ENCODE assay signal across 1 cellular context in the genomic region with DNA sequence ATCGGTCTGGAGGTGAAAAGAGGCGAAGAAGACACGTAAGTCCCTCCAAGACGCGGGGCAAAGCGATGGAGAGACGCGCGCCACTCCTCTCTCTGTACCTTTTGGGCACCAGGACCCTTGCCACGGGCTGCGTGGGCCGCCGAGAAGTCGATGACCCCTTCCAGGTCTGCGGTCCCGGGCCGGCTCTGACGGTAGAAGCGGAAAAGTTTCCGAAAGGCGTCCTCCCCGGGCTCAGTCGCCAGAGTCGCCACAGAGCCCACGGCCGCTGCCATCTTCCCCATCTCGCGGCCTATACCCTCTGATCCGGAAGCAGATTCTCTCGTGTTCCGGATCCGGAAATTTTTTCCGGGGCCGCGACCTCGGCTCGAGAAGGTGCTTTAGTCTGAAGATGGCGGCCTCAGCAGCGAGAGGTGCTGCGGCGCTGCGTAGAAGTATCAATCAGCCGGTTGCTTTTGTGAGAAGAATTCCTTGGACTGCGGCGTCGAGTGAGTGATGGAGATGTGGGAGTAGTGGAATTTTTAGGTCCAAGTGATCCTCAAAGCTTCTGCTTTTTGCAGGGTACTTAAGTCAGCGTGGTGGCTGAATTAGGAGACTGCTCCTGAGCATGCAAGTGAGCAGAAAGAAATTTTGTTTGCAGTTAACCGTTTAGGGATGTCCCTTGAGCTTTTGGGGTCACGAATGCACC.
TF ChIP-seq lines count a peak whose summit lies in the region.

Gene ALKBH1 (minus strand): TSS at position 300 of the 685 bp plus-strand sequence. CDS start 19 bp downstream, at position 281.
Gene SLIRP (plus strand): TSS at position 380 of the 685 bp plus-strand sequence. CDS start 9 bp downstream, at position 389.

TF ChIP-seq in HepG2, 621 proteins besides CTCF, POLR2A, EP300 and RAD21 (continued from another document and continues in another):
- peak; percentile 96 for TF ChIP-seq ASH2L (IDR thresholded peaks at IDR 0.05; ENCODE audit: insufficient read length, low read depth, low read length)
- TF ChIP-seq IRF9 (CRISPR knock-in tag; IDR thresholded peaks at IDR 0.05; ENCODE audit: borderline replicate concordance) = peak; percentile 53; the same call in 1 of the 2 replicates
- peak; percentile 72; the same call in 1 of the 2 replicates for TF ChIP-seq ISL2 (CRISPR knock-in tag; IDR thresholded peaks at IDR 0.05)
- TF ChIP-seq, protein P1, sequence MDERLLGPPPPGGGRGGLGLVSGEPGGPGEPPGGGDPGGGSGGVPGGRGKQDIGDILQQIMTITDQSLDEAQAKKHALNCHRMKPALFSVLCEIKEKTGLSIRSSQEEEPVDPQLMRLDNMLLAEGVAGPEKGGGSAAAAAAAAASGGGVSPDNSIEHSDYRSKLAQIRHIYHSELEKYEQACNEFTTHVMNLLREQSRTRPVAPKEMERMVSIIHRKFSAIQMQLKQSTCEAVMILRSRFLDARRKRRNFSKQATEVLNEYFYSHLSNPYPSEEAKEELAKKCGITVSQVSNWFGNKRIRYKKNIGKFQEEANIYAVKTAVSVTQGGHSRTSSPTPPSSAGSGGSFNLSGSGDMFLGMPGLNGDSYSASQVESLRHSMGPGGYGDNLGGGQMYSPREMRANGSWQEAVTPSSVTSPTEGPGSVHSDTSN (CRISPR knock-in tag; IDR thresholded peaks at IDR 0.05) = no peak
- TF ChIP-seq RFXAP (CRISPR knock-in tag; IDR thresholded peaks at IDR 0.05; ENCODE audit: borderline replicate concordance) = peak; percentile 57; the same call in 1 of the 2 replicates
- TF ChIP-seq ETV5 (CRISPR knock-in tag; IDR thresholded peaks at IDR 0.05; ENCODE audit: borderline replicate concordance) = peak; percentile 72
- peak; percentile 58; the same call in 1 of the 2 replicates for TF ChIP-seq ZBTB34 (CRISPR knock-in tag; IDR thresholded peaks at IDR 0.05)
- no peak for TF ChIP-seq PBX3 (CRISPR knock-in tag; IDR thresholded peaks at IDR 0.05; ENCODE audit: borderline replicate concordance)
- TF ChIP-seq ZBTB40 (IDR thresholded peaks at IDR 0.05) = peak; percentile 76
- peak; percentile 69 for TF ChIP-seq ZBTB40 (CRISPR knock-in tag; IDR thresholded peaks at IDR 0.05)
- TF ChIP-seq CREB1 (IDR thresholded peaks at IDR 0.05) = no peak
- TF ChIP-seq CREB1 (CRISPR knock-in tag; IDR thresholded peaks at IDR 0.05) = peak; percentile 78
- no peak; the same call in 1 of the 2 replicates for TF ChIP-seq HES4 (CRISPR knock-in tag; IDR thresholded peaks at IDR 0.05; ENCODE audit: borderline replicate concordance)
- no peak for TF ChIP-seq RFX1 (IDR thresholded peaks at IDR 0.05)
- peak; percentile 86 for TF ChIP-seq RBFOX2 (IDR thresholded peaks at IDR 0.05; ENCODE audit: low read depth, low read length)
- peak in 1 of 2 experiments; percentile 26; a peak in 2 of 4 replicates for TF ChIP-seq NR2F1 (CRISPR knock-in tag; IDR thresholded peaks at IDR 0.05)
- no peak for TF ChIP-seq ZNF773 (CRISPR knock-in tag; IDR thresholded peaks at IDR 0.05; ENCODE audit: borderline replicate concordance)
- no peak for TF ChIP-seq RFX3 (CRISPR knock-in tag; IDR thresholded peaks at IDR 0.05)
- TF ChIP-seq ARID4A (CRISPR knock-in tag; IDR thresholded peaks at IDR 0.05; ENCODE audit: borderline replicate concordance) = peak; percentile 87
- no peak for TF ChIP-seq ZNF326 (CRISPR knock-in tag; IDR thresholded peaks at IDR 0.05; ENCODE audit: borderline replicate concordance)
- peak; percentile 72 for TF ChIP-seq KLF11 (CRISPR knock-in tag; IDR thresholded peaks at IDR 0.05)
- no peak for TF ChIP-seq ZNF354B (CRISPR knock-in tag; IDR thresholded peaks at IDR 0.05)
- TF ChIP-seq AHR (CRISPR knock-in tag; IDR thresholded peaks at IDR 0.05) = no peak
- no peak for TF ChIP-seq USF2 (IDR thresholded peaks at IDR 0.05; ENCODE audit: low read depth, low read length)
- TF ChIP-seq USF2 (CRISPR knock-in tag; IDR thresholded peaks at IDR 0.05; ENCODE audit: borderline replicate concordance) = no peak
- TF ChIP-seq EZH2 (conservative IDR thresholded peaks at IDR 0.05; ENCODE audit: low read depth, low read length) = no peak
- TF ChIP-seq, protein P2, sequence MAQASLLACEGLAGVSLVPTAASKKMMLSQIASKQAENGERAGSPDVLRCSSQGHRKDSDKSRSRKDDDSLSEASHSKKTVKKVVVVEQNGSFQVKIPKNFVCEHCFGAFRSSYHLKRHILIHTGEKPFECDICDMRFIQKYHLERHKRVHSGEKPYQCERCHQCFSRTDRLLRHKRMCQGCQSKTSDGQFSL (CRISPR knock-in tag; IDR thresholded peaks at IDR 0.05) = no peak
